In genomic region chr11:65487467-65488272, GRCh38 we compare ENCODE assay signal across 2 cellular contexts.
TF ChIP-seq lines count a peak whose summit lies in the region.

No MANE protein-coding gene starts in this region.

TF ChIP-seq in A549, 52 proteins besides CTCF, POLR2A, EP300 and RAD21 (continued from another document):
- TF ChIP-seq, protein P1, sequence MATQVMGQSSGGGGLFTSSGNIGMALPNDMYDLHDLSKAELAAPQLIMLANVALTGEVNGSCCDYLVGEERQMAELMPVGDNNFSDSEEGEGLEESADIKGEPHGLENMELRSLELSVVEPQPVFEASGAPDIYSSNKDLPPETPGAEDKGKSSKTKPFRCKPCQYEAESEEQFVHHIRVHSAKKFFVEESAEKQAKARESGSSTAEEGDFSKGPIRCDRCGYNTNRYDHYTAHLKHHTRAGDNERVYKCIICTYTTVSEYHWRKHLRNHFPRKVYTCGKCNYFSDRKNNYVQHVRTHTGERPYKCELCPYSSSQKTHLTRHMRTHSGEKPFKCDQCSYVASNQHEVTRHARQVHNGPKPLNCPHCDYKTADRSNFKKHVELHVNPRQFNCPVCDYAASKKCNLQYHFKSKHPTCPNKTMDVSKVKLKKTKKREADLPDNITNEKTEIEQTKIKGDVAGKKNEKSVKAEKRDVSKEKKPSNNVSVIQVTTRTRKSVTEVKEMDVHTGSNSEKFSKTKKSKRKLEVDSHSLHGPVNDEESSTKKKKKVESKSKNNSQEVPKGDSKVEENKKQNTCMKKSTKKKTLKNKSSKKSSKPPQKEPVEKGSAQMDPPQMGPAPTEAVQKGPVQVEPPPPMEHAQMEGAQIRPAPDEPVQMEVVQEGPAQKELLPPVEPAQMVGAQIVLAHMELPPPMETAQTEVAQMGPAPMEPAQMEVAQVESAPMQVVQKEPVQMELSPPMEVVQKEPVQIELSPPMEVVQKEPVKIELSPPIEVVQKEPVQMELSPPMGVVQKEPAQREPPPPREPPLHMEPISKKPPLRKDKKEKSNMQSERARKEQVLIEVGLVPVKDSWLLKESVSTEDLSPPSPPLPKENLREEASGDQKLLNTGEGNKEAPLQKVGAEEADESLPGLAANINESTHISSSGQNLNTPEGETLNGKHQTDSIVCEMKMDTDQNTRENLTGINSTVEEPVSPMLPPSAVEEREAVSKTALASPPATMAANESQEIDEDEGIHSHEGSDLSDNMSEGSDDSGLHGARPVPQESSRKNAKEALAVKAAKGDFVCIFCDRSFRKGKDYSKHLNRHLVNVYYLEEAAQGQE (IDR thresholded peaks at IDR 0.05): no peak
- TF ChIP-seq ZFP36 (IDR thresholded peaks at IDR 0.05; ENCODE audit: borderline replicate concordance, partially characterized antibody) (no peak), USF2 (IDR thresholded peaks at IDR 0.05) (peak; percentile 98), HOXA7 (CRISPR knock-in tag; IDR thresholded peaks at IDR 0.05) (no peak), RCOR1 (IDR thresholded peaks at IDR 0.05; ENCODE audit: low read depth, low read length) (peak; percentile 85; the same call in 1 of the 2 replicates), EHMT2 (IDR thresholded peaks at IDR 0.05; ENCODE audit: low read depth) (no peak), MAFK (IDR thresholded peaks at IDR 0.05; ENCODE audit: partially characterized antibody) (no peak), E2F6 (IDR thresholded peaks at IDR 0.05; ENCODE audit: borderline replicate concordance, low read depth) (0 out of 2 replicates have a peak, but pooled peaks have one; percentile 42), HOXB13 (CRISPR knock-in tag; IDR thresholded peaks at IDR 0.05; ENCODE audit: low read depth) (peak; percentile 96), PHF8 (IDR thresholded peaks at IDR 0.05; ENCODE audit: borderline replicate concordance, low read depth) (no peak), EHF (CRISPR knock-in tag; IDR thresholded peaks at IDR 0.05) (no peak)

TF ChIP-seq in GM12878, 131 proteins besides CTCF, POLR2A, EP300 and RAD21 (continued from another document):
- TF ChIP-seq ZNF687 (IDR thresholded peaks at IDR 0.05): no peak
- no peak for TF ChIP-seq TCF7 (IDR thresholded peaks at IDR 0.05; ENCODE audit: borderline replicate concordance)
